ENCODE assay signal across 17 cellular contexts in genomic region chr14:59281613-59282012, GRCh38.
A peak's percentile ranks its signal among the peaks of the same experiment; 100 is the strongest.
DNase-seq lines count a peak whose midpoint lies in the region; ATAC-seq and TF ChIP-seq lines count a peak whose summit lies in the region.
"Had no signal": no experiment of that assay in that cellular context is flagged by ENCODE, and none has a peak within 500 bp of the region (broad histone marks: within the 10 kb centered on the region; RNA-seq: fewer than 3 reads in every experiment).

No MANE protein-coding gene starts in this region.

- no peaks in the 10 kb centered on the region for H3K27me3 ChIP-seq in Panc1 (ENCODE audit: control insufficient read depth, insufficient read depth, low read length)
- H3K27me3 ChIP-seq: gastrocnemius medialis, stomach had no signal

- in situ Hi-C loops in Panc1 (cut with HindIII; ENCODE audit: low pct_unique_long_range_greater_than_20kb, low sequenced_read_pairs) = no loop called here

- peak overlapping the region; percentile 48; the same call in 1 of the 2 replicates for H3K27ac ChIP-seq in Panc1 (ENCODE audit: low read length)
- H3K27ac ChIP-seq: gastrocnemius medialis, stomach had no signal

- no peaks in the 10 kb centered on the region for H3K36me3 ChIP-seq in Panc1 (ENCODE audit: control insufficient read depth, insufficient read depth, low read length)
- H3K36me3 ChIP-seq in mucosa of descending colon (ENCODE audit: low read depth) = no peaks in the 10 kb centered on the region
- H3K36me3 ChIP-seq: gastrocnemius medialis, stomach had no signal

- POLR2A ChIA-PET in Panc1 (lab: Charles Lee) = no interaction called here

- H3K4me3 ChIP-seq in Panc1 (ENCODE audit: low read depth in 2 of 2, low read length in 2 of 2) (no peak overlapping the region), mucosa of descending colon (no peak overlapping the region)
- H3K4me3 ChIP-seq: coronary artery, gastrocnemius medialis, stomach had no signal

- ATAC-seq in Panc1 (no peak), mucosa of descending colon (peak; percentile 62), GM18498 (IDR thresholded peaks at IDR 0.05; ENCODE audit: unreplicated experiment) (no peak)
- ATAC-seq: gastrocnemius medialis; naive thymus-derived CD4-positive, alpha-beta T cell had no signal

- H3K4me1 ChIP-seq in Panc1 (ENCODE audit: control insufficient read depth, insufficient read depth, low read length) (peaks cover 8% of the 10 kb centered on the region; the same call in 1 of the 2 replicates), mucosa of descending colon (ENCODE audit: low read depth) (no peaks in the 10 kb centered on the region)
- H3K4me1 ChIP-seq: gastrocnemius medialis had no signal

- no peak for TF ChIP-seq CTCF in Panc1 (IDR thresholded peaks at IDR 0.05)
- TF ChIP-seq CTCF in mucosa of descending colon (IDR thresholded peaks at IDR 0.05) = no peak

- CTCF ChIA-PET in Panc1 (lab: Charles Lee) = no interaction called here

- H3K9me3 ChIP-seq in Panc1 (ENCODE audit: control insufficient read depth, insufficient read depth, low read depth, low read length) = peaks cover 7% of the 10 kb centered on the region; the same call in 1 of the 2 replicates
- H3K9me3 ChIP-seq in mucosa of descending colon = no peaks in the 10 kb centered on the region
- H3K9me3 ChIP-seq: gastrocnemius medialis, stomach had no signal

- intact Hi-C loops in Panc1 (cut with micrococcal nuclease; ENCODE audit: unreplicated experiment) = no loop called here
- intact Hi-C loops in mucosa of descending colon (cut with DNase I, micrococcal nuclease) = no loop called here

- DNase-seq in GM04503 (ENCODE audit: low read depth) = peak; percentile 45
- no peak for DNase-seq in Panc1 (ENCODE audit: low read depth, low spot score)
- DNase-seq in fibroblast of gingiva (ENCODE audit: low read depth) = peak; percentile 32
- no peak for DNase-seq in mucosa of descending colon
- no peak for DNase-seq in NCI-H2171 (lab: John Stamatoyannopoulos, UW)
- DNase-seq in activated CD4-positive, alpha-beta T cell treated with anti-CD3 and anti-CD28 coated beads for 1 hour = no peak
- no peak for DNase-seq in cortex of kidney (lab: John Stamatoyannopoulos, UW)
- DNase-seq: activated naive CD4-positive, alpha-beta T cell treated with anti-CD3 and anti-CD28 coated beads, Interleukin-2, amount 50 U/mL, for 16 hours; gastrocnemius medialis; H7; kidney; naive thymus-derived CD4-positive, alpha-beta T cell; NCI-H446; SHP77; stomach had no signal

- no TSS peak for BruUV-seq in Panc1 (replicated peaks; lab: Mats Ljungman, UMichigan)

Comparison
In these comparisons a context has a peak if more than half of its experiments do, and no peak if none do; other contexts are left out.
1. DNase-seq: peak in GM04503 (single experiment) and fibroblast of gingiva (single experiment); none in Panc1 (single experiment), mucosa of descending colon (0 of 3), NCI-H2171 (single experiment), activated CD4-positive, alpha-beta T cell treated with anti-CD3 and anti-CD28 coated beads for 1 hour (single experiment) and cortex of kidney (single experiment).